1 cellular context compared by ENCODE assay signal in genomic region chr6:42505377-42505702, GRCh38.
TF ChIP-seq lines count a peak whose summit lies in the region.

No MANE protein-coding gene starts in this region.

TF ChIP-seq in GM12878, 131 proteins besides CTCF, POLR2A, EP300 and RAD21 (continues in another document):
- TF ChIP-seq CREB1 (IDR thresholded peaks at IDR 0.05; ENCODE audit: low read depth) (peak; percentile 62; the same call in 1 of the 2 replicates), ZNF274 (IDR thresholded peaks at IDR 0.05; ENCODE audit: insufficient read depth, insufficient read length) (no peak), USF2 (IDR thresholded peaks at IDR 0.05; ENCODE audit: borderline replicate concordance, low read depth, low read length) (no peak), E2F4 (IDR thresholded peaks at IDR 0.05; ENCODE audit: low read depth, low read length) (no peak), WRNIP1 (IDR thresholded peaks at IDR 0.05; ENCODE audit: borderline replicate concordance, low read depth, low read length) (no peak), NFXL1 (IDR thresholded peaks at IDR 0.05; ENCODE audit: borderline replicate concordance) (no peak), HDGF (IDR thresholded peaks at IDR 0.05) (no peak), CHD2 (IDR thresholded peaks at IDR 0.05; ENCODE audit: borderline replicate concordance, low read depth, low read length) (no peak), NFIC (IDR thresholded peaks at IDR 0.05; ENCODE audit: low read depth, low read length) (no peak), TBL1XR1 (IDR thresholded peaks at IDR 0.05; ENCODE audit: low read depth, low read length) (no peak), MEF2A (IDR thresholded peaks at IDR 0.05; ENCODE audit: insufficient read depth, low read depth, low read length) (0 out of 2 replicates have a peak, but pooled peaks have one; percentile 49), ZNF384 (IDR thresholded peaks at IDR 0.05; ENCODE audit: borderline replicate concordance, low read depth, low read length) (no peak), EED (IDR thresholded peaks at IDR 0.05; ENCODE audit: low read depth) (no peak), ETV6 (conservative IDR thresholded peaks at IDR 0.05 in 1 of 2, IDR thresholded peaks at IDR 0.05 in 1 of 2; ENCODE audit: borderline replicate concordance in 1 of 2, low read depth in 1 of 2) (no peak), ZNF622 (IDR thresholded peaks at IDR 0.05) (no peak), CBX3 (IDR thresholded peaks at IDR 0.05; ENCODE audit: borderline replicate concordance, low read depth) (no peak), PBX3 (IDR thresholded peaks at IDR 0.05; ENCODE audit: insufficient replicate concordance, low read depth, low read length) (no peak), CEBPB (IDR thresholded peaks at IDR 0.05; ENCODE audit: borderline replicate concordance in 1 of 2, low read depth in 2 of 2, low read length in 2 of 2) (no peak), PAX5 (IDR thresholded peaks at IDR 0.05; ENCODE audit: borderline replicate concordance, low read depth, low read length) (no peak), MYC (IDR thresholded peaks at IDR 0.05; ENCODE audit: insufficient read depth, insufficient read length, insufficient replicate concordance, low read length, severe bottlenecking) (no peak), POLR2AphosphoS5 (IDR thresholded peaks at IDR 0.05; ENCODE audit: low read length) (no peak), PAX8 (IDR thresholded peaks at IDR 0.05) (no peak), SPI1 (IDR thresholded peaks at IDR 0.05; ENCODE audit: borderline replicate concordance, insufficient read depth, low read depth, low read length) (no peak), HDAC6 (IDR thresholded peaks at IDR 0.05; ENCODE audit: unreplicated experiment) (no peak), POLR2AphosphoS2 (IDR thresholded peaks at IDR 0.05; ENCODE audit: low read depth, low read length) (no peak), MXI1 (IDR thresholded peaks at IDR 0.05; ENCODE audit: low read depth, low read length) (no peak), ZBTB11 (CRISPR knock-in tag; IDR thresholded peaks at IDR 0.05) (no peak), REST (IDR thresholded peaks at IDR 0.05; ENCODE audit: low read depth, low read length) (no peak)
- TF ChIP-seq, protein P1, sequence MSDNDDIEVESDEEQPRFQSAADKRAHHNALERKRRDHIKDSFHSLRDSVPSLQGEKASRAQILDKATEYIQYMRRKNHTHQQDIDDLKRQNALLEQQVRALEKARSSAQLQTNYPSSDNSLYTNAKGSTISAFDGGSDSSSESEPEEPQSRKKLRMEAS (IDR thresholded peaks at IDR 0.05; ENCODE audit: low read depth, low read length), result no peak
- TF ChIP-seq, protein P2, sequence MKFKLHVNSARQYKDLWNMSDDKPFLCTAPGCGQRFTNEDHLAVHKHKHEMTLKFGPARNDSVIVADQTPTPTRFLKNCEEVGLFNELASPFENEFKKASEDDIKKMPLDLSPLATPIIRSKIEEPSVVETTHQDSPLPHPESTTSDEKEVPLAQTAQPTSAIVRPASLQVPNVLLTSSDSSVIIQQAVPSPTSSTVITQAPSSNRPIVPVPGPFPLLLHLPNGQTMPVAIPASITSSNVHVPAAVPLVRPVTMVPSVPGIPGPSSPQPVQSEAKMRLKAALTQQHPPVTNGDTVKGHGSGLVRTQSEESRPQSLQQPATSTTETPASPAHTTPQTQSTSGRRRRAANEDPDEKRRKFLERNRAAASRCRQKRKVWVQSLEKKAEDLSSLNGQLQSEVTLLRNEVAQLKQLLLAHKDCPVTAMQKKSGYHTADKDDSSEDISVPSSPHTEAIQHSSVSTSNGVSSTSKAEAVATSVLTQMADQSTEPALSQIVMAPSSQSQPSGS (IDR thresholded peaks at IDR 0.05; ENCODE audit: low read length), result 0 out of 2 replicates have a peak, but pooled peaks have one; percentile 40
- TF ChIP-seq, protein P3, sequence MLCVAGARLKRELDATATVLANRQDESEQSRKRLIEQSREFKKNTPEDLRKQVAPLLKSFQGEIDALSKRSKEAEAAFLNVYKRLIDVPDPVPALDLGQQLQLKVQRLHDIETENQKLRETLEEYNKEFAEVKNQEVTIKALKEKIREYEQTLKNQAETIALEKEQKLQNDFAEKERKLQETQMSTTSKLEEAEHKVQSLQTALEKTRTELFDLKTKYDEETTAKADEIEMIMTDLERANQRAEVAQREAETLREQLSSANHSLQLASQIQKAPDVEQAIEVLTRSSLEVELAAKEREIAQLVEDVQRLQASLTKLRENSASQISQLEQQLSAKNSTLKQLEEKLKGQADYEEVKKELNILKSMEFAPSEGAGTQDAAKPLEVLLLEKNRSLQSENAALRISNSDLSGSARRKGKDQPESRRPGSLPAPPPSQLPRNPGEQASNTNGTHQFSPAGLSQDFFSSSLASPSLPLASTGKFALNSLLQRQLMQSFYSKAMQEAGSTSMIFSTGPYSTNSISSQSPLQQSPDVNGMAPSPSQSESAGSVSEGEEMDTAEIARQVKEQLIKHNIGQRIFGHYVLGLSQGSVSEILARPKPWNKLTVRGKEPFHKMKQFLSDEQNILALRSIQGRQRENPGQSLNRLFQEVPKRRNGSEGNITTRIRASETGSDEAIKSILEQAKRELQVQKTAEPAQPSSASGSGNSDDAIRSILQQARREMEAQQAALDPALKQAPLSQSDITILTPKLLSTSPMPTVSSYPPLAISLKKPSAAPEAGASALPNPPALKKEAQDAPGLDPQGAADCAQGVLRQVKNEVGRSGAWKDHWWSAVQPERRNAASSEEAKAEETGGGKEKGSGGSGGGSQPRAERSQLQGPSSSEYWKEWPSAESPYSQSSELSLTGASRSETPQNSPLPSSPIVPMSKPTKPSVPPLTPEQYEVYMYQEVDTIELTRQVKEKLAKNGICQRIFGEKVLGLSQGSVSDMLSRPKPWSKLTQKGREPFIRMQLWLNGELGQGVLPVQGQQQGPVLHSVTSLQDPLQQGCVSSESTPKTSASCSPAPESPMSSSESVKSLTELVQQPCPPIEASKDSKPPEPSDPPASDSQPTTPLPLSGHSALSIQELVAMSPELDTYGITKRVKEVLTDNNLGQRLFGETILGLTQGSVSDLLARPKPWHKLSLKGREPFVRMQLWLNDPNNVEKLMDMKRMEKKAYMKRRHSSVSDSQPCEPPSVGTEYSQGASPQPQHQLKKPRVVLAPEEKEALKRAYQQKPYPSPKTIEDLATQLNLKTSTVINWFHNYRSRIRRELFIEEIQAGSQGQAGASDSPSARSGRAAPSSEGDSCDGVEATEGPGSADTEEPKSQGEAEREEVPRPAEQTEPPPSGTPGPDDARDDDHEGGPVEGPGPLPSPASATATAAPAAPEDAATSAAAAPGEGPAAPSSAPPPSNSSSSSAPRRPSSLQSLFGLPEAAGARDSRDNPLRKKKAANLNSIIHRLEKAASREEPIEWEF (IDR thresholded peaks at IDR 0.05; ENCODE audit: insufficient replicate concordance, low read depth, low read length), result no peak
- TF ChIP-seq, protein P4, sequence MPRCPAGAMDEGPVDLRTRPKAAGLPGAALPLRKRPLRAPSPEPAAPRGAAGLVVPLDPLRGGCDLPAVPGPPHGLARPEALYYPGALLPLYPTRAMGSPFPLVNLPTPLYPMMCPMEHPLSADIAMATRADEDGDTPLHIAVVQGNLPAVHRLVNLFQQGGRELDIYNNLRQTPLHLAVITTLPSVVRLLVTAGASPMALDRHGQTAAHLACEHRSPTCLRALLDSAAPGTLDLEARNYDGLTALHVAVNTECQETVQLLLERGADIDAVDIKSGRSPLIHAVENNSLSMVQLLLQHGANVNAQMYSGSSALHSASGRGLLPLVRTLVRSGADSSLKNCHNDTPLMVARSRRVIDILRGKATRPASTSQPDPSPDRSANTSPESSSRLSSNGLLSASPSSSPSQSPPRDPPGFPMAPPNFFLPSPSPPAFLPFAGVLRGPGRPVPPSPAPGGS (IDR thresholded peaks at IDR 0.05; ENCODE audit: borderline replicate concordance, insufficient read depth, low read depth, low read length, poor library complexity, severe bottlenecking), result no peak
- TF ChIP-seq, protein P5, sequence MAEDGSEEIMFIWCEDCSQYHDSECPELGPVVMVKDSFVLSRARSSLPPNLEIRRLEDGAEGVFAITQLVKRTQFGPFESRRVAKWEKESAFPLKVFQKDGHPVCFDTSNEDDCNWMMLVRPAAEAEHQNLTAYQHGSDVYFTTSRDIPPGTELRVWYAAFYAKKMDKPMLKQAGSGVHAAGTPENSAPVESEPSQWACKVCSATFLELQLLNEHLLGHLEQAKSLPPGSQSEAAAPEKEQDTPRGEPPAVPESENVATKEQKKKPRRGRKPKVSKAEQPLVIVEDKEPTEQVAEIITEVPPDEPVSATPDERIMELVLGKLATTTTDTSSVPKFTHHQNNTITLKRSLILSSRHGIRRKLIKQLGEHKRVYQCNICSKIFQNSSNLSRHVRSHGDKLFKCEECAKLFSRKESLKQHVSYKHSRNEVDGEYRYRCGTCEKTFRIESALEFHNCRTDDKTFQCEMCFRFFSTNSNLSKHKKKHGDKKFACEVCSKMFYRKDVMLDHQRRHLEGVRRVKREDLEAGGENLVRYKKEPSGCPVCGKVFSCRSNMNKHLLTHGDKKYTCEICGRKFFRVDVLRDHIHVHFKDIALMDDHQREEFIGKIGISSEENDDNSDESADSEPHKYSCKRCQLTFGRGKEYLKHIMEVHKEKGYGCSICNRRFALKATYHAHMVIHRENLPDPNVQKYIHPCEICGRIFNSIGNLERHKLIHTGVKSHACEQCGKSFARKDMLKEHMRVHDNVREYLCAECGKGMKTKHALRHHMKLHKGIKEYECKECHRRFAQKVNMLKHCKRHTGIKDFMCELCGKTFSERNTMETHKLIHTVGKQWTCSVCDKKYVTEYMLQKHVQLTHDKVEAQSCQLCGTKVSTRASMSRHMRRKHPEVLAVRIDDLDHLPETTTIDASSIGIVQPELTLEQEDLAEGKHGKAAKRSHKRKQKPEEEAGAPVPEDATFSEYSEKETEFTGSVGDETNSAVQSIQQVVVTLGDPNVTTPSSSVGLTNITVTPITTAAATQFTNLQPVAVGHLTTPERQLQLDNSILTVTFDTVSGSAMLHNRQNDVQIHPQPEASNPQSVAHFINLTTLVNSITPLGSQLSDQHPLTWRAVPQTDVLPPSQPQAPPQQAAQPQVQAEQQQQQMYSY (CRISPR knock-in tag; IDR thresholded peaks at IDR 0.05), result no peak
